In the genomic region with DNA sequence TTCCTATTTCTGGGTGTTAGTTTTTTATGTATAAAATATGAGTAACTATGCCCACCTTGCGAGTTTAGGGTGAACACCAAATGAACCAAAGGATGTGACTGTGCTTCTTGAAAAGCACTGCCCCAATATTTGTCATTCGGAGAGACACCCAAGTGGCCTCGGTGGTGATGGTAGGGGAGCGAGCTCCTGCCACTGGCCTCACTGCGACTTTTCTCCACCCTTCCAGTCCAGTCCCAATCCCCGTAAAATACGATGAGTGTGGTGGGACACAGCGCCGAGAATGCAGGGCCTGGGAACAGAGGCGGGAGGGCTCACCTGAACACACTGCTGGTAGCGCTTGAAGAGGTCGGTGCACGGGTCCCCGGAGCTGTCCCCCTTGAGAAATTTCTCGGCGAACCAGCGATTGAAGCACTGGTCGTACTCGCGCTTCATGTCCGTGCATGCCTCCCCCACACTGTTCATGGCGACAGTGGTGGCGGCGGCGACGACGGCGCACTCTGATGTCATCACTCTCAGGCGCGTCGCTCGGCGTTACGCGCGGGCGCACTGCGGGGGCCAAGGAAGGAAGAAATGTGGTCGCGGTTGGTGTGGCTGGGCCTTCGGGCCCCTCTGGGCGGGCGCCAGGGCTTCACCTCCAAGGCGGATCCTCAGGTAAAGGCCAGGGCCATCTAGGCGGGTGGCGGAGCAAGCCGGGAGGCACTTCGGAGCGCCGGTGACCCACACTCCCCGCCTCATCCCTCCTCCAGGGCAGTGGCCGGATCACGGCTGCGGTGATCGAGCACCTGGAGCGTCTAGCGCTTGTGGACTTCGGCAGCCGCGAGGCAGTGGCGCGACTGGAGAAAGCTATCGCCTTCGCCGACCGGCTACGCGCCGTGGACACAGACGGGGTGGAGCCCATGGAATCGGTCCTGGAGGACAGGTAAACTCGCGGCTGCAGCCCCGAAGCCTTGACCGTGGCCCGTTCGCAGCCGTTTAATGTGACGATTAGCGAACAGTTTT, we compare ENCODE assay signal across 1 cellular context.
TF ChIP-seq lines count a peak whose summit lies in the region.

A gene with protein sequence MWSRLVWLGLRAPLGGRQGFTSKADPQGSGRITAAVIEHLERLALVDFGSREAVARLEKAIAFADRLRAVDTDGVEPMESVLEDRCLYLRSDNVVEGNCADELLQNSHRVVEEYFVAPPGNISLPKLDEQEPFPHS (plus strand): TSS at position 534 of the 999 bp plus-strand sequence. CDS start 37 bp downstream, at position 571.
A gene (minus strand): TSS at position 474 of the 999 bp plus-strand sequence. CDS start 12 bp downstream, at position 462.

TF ChIP-seq in HepG2, 621 proteins besides CTCF, POLR2A, EP300 and RAD21 (continued from another document and continues in another):
- TF ChIP-seq RFXANK (CRISPR knock-in tag; IDR thresholded peaks at IDR 0.05) (peak; percentile 80; the same call in 1 of the 2 replicates), ZFAT (CRISPR knock-in tag; conservative IDR thresholded peaks at IDR 0.05) (no peak), PHF8 (CRISPR knock-in tag; IDR thresholded peaks at IDR 0.05) (peak; percentile 98), NFE2 (CRISPR knock-in tag; IDR thresholded peaks at IDR 0.05) (no peak), NFE2L1 (CRISPR knock-in tag; IDR thresholded peaks at IDR 0.05; ENCODE audit: borderline replicate concordance) (peak; percentile 68; the same call in 1 of the 2 replicates), KAT8 (CRISPR knock-in tag; IDR thresholded peaks at IDR 0.05) (peak; percentile 99), TBX3 (IDR thresholded peaks at IDR 0.05; ENCODE audit: borderline replicate concordance) (peak; percentile 52; the same call in 1 of the 2 replicates), SRF (IDR thresholded peaks at IDR 0.05; ENCODE audit: low read depth, low read length) (peak; percentile 94), ZNF296 (CRISPR knock-in tag; conservative IDR thresholded peaks at IDR 0.05) (no peak), YEATS4 (CRISPR knock-in tag; IDR thresholded peaks at IDR 0.05; ENCODE audit: borderline replicate concordance) (peak; percentile 99), HNF4G (IDR thresholded peaks at IDR 0.05; ENCODE audit: borderline replicate concordance, low read depth, low read length) (no peak), HNF4G (CRISPR knock-in tag; IDR thresholded peaks at IDR 0.05; ENCODE audit: borderline replicate concordance, low read depth) (peak; percentile 47; the same call in 1 of the 2 replicates), ZNF235 (CRISPR knock-in tag; IDR thresholded peaks at IDR 0.05; ENCODE audit: borderline replicate concordance) (peak; percentile 79), JUN (CRISPR knock-in tag; IDR thresholded peaks at IDR 0.05) (0 out of 2 replicates have a peak, but pooled peaks have one; percentile 39), ZSCAN12 (CRISPR knock-in tag; IDR thresholded peaks at IDR 0.05) (no peak), ZNF749 (CRISPR knock-in tag; IDR thresholded peaks at IDR 0.05; ENCODE audit: borderline replicate concordance) (peak; percentile 52; the same call in 1 of the 2 replicates), RBM39 (IDR thresholded peaks at IDR 0.05; ENCODE audit: low read depth, low read length, poor library complexity, severe bottlenecking) (peak; percentile 63), SALL1 (CRISPR knock-in tag; IDR thresholded peaks at IDR 0.05) (peak; percentile 87), HOXA5 (CRISPR knock-in tag; IDR thresholded peaks at IDR 0.05) (no peak; the same call in 1 of the 2 replicates), ZNF101 (CRISPR knock-in tag; IDR thresholded peaks at IDR 0.05; ENCODE audit: borderline replicate concordance, low read depth) (no peak), ZNF569 (CRISPR knock-in tag; IDR thresholded peaks at IDR 0.05; ENCODE audit: borderline replicate concordance) (peak; percentile 88; the same call in 1 of the 2 replicates), ZNF577 (CRISPR knock-in tag; IDR thresholded peaks at IDR 0.05; ENCODE audit: borderline replicate concordance, low read depth) (0 out of 2 replicates have a peak, but pooled peaks have one; percentile 56), NFKB2 (CRISPR knock-in tag; IDR thresholded peaks at IDR 0.05; ENCODE audit: borderline replicate concordance) (peak; percentile 90; the same call in 1 of the 2 replicates), ZNF274 (CRISPR knock-in tag; IDR thresholded peaks at IDR 0.05) (peak; percentile 84; the same call in 1 of the 2 replicates), ZFP62 (CRISPR knock-in tag; IDR thresholded peaks at IDR 0.05) (no peak), RXRB (CRISPR knock-in tag; IDR thresholded peaks at IDR 0.05; ENCODE audit: borderline replicate concordance) (peak; percentile 84), AGO1 (IDR thresholded peaks at IDR 0.05; ENCODE audit: low read depth, low read length, poor library complexity, severe bottlenecking) (peak; percentile 41), SMAD1 (CRISPR knock-in tag; IDR thresholded peaks at IDR 0.05; ENCODE audit: borderline replicate concordance, low read depth) (peak; percentile 79; the same call in 1 of the 2 replicates), REL (CRISPR knock-in tag; conservative IDR thresholded peaks at IDR 0.05) (0 out of 2 replicates have a peak, but pooled peaks have one; percentile 64)
- TF ChIP-seq, protein P1, sequence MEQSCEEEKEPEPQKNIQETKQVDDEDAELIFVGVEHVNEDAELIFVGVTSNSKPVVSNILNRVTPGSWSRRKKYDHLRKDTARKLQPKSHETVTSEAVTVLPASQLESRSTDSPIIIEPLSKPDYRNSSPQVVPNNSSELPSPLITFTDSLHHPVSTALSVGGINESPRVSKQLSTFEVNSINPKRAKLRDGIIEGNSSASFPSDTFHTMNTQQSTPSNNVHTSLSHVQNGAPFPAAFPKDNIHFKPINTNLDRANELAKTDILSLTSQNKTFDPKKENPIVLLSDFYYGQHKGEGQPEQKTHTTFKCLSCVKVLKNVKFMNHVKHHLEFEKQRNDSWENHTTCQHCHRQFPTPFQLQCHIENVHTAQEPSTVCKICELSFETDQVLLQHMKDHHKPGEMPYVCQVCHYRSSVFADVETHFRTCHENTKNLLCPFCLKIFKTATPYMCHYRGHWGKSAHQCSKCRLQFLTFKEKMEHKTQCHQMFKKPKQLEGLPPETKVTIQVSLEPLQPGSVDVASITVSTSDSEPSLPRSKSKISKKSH (CRISPR knock-in tag; IDR thresholded peaks at IDR 0.05; ENCODE audit: borderline replicate concordance) = peak; percentile 96
- TF ChIP-seq, protein P2, sequence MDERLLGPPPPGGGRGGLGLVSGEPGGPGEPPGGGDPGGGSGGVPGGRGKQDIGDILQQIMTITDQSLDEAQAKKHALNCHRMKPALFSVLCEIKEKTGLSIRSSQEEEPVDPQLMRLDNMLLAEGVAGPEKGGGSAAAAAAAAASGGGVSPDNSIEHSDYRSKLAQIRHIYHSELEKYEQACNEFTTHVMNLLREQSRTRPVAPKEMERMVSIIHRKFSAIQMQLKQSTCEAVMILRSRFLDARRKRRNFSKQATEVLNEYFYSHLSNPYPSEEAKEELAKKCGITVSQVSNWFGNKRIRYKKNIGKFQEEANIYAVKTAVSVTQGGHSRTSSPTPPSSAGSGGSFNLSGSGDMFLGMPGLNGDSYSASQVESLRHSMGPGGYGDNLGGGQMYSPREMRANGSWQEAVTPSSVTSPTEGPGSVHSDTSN (CRISPR knock-in tag; IDR thresholded peaks at IDR 0.05) = no peak
- TF ChIP-seq, protein P3, sequence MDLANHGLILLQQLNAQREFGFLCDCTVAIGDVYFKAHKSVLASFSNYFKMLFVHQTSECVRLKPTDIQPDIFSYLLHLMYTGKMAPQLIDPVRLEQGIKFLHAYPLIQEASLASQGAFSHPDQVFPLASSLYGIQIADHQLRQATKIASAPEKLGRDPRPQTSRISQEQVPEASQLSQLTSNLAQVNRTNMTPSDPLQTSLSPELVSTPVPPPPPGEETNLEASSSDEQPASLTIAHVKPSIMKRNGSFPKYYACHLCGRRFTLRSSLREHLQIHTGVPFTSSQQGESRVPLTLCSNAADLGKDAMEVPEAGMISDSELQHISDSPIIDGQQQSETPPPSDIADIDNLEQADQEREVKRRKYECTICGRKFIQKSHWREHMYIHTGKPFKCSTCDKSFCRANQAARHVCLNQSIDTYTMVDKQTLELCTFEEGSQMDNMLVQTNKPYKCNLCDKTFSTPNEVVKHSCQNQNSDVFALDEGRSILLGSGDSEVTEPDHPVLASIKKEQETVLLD (CRISPR knock-in tag; IDR thresholded peaks at IDR 0.05; ENCODE audit: low read depth) = peak; percentile 66; the same call in 1 of the 2 replicates
- TF ChIP-seq, protein P4, sequence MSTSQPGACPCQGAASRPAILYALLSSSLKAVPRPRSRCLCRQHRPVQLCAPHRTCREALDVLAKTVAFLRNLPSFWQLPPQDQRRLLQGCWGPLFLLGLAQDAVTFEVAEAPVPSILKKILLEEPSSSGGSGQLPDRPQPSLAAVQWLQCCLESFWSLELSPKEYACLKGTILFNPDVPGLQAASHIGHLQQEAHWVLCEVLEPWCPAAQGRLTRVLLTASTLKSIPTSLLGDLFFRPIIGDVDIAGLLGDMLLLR (CRISPR knock-in tag; IDR thresholded peaks at IDR 0.05) = peak; percentile 79
- TF ChIP-seq, protein P5, sequence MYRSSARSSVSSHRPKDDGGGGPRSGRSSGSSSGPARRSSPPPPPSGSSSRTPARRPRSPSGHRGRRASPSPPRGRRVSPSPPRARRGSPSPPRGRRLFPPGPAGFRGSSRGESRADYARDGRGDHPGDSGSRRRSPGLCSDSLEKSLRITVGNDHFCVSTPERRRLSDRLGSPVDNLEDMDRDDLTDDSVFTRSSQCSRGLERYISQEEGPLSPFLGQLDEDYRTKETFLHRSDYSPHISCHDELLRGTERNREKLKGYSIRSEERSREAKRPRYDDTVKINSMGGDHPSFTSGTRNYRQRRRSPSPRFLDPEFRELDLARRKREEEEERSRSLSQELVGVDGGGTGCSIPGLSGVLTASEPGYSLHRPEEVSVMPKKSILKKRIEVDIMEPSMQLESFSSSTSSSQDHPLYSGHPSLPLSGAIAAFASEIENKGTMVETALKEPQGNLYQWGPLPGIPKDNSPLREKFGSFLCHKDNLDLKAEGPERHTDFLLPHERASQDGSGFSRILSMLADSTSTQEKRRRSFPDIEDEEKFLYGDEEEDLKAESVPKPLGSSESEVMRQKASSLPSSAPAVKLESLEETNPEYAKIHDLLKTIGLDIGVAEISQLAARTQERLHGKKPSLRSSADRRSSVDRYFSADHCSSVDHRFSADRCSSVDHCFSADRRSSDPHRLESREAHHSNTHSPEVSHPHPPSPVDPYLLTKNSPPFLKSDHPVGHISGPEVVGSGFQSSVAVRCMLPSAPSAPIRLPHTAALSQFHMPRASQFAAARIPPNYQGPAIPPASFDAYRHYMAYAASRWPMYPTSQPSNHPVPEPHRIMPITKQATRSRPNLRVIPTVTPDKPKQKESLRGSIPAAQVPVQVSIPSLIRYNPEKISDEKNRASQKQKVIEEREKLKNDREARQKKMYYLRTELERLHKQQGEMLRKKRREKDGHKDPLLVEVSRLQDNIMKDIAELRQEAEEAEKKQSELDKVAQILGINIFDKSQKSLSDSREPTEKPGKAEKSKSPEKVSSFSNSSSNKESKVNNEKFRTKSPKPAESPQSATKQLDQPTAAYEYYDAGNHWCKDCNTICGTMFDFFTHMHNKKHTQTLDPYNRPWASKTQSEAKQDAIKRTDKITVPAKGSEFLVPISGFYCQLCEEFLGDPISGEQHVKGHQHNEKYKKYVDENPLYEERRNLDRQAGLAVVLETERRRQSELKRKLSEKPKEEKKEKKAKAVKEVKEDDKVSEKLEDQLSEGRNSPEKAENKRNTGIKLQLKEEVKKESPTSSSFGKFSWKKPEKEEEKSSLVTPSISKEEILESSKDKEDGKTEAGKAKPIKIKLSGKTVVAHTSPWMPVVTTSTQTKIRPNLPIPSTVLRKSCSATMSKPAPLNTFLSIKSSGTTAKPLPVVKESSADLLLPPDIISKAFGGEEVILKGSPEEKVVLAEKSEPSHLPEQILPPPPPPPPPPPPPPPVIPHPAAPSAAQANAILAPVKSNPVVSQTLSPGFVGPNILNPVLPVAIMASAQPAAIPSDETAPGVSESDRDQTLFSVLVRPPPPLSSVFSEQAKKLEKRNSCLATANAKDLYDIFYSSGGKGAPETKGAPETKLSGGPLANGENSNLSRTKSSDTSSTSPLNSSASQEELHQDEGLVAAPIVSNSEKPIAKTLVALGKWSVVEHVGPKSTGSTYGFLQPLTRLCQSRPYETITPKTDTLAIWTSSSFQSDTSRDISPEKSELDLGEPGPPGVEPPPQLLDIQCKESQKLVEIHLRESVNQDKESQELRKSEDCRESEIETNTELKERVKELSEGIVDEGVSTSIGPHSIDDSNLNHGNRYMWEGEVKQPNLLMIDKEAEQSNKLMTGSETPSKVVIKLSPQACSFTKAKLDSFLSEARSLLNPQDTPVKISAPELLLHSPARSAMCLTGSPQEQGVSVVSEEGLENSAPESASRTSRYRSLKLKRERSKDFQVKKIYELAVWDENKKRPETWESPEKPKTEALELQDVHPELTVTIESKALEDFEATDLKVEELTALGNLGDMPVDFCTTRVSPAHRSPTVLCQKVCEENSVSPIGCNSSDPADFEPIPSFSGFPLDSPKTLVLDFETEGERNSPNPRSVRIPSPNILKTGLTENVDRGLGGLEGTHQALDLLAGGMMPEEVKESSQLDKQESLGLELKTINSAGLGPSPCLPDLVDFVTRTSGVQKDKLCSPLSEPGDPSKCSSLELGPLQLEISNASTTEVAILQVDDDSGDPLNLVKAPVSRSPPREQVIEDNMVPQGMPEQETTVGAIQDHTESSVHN (CRISPR knock-in tag; IDR thresholded peaks at IDR 0.05) = no peak; the same call in 1 of the 2 replicates
- TF ChIP-seq, protein P6, sequence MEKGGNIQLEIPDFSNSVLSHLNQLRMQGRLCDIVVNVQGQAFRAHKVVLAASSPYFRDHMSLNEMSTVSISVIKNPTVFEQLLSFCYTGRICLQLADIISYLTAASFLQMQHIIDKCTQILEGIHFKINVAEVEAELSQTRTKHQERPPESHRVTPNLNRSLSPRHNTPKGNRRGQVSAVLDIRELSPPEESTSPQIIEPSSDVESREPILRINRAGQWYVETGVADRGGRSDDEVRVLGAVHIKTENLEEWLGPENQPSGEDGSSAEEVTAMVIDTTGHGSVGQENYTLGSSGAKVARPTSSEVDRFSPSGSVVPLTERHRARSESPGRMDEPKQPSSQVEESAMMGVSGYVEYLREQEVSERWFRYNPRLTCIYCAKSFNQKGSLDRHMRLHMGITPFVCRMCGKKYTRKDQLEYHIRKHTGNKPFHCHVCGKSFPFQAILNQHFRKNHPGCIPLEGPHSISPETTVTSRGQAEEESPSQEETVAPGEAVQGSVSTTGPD (CRISPR knock-in tag; IDR thresholded peaks at IDR 0.05) = no peak
- TF ChIP-seq, protein P7, sequence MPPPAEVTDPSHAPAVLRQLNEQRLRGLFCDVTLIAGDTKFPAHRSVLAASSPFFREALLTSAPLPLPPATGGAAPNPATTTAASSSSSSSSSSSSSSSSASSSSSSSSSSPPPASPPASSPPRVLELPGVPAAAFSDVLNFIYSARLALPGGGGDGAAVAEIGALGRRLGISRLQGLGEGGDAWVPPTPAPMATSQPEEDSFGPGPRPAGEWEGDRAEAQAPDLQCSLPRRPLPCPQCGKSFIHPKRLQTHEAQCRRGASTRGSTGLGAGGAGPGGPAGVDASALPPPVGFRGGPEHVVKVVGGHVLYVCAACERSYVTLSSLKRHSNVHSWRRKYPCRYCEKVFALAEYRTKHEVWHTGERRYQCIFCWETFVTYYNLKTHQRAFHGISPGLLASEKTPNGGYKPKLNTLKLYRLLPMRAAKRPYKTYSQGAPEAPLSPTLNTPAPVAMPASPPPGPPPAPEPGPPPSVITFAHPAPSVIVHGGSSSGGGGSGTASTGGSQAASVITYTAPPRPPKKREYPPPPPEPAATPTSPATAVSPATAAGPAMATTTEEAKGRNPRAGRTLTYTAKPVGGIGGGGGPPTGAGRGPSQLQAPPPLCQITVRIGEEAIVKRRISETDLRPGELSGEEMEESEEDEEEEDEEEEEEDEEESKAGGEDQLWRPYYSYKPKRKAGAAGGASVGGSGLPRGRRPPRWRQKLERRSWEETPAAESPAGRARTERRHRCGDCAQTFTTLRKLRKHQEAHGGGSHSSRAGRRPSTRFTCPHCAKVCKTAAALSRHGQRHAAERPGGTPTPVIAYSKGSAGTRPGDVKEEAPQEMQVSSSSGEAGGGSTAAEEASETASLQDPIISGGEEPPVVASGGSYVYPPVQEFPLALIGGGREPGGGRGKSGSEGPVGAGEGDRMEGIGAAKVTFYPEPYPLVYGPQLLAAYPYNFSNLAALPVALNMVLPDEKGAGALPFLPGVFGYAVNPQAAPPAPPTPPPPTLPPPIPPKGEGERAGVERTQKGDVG (CRISPR knock-in tag; IDR thresholded peaks at IDR 0.05; ENCODE audit: borderline replicate concordance) = peak; percentile 93; the same call in 1 of the 2 replicates
